ENCODE assay signal across 26 cellular contexts in genomic region chr12:103716517-103717196, GRCh38.
"Had no signal": no experiment of that assay in that cellular context is flagged by ENCODE, and none has a peak within 500 bp of the region (broad histone marks: within the 10 kb centered on the region; RNA-seq: fewer than 3 reads in every experiment).

No MANE protein-coding gene starts in this region.

- H3K27ac ChIP-seq: heart left ventricle, left ventricle myocardium inferior, pancreas, prostate gland, sigmoid colon, spleen, suprapubic skin, tibial nerve, vagina had no signal

- H3K4me1 Mint-ChIP-seq: immature natural killer cell; mesothelial cell of epicardium; naive thymus-derived CD4-positive, alpha-beta T cell; stimulated activated effector memory CD8-positive, alpha-beta T cell treated with anti-CD3 and anti-CD28 coated beads, Interleukin-12 subunit alpha, Interleukin-12 subunit beta, amount 100 ng/mL, for 72 hours had no signal

- H3K36me3 Mint-ChIP-seq: immature natural killer cell; mesothelial cell of epicardium; naive thymus-derived CD4-positive, alpha-beta T cell; natural killer cell treated with Interleukin-12 subunit alpha and Interleukin-12 subunit beta and Interleukin-15 and Interleukin-18, amount 100 ng/mL, for 72 hours; stimulated activated effector memory CD8-positive, alpha-beta T cell treated with anti-CD3 and anti-CD28 coated beads, Interleukin-12 subunit alpha, Interleukin-12 subunit beta, amount 100 ng/mL, for 72 hours; type B pancreatic cell had no signal

- H3K4me1 ChIP-seq: pancreas, prostate gland, sigmoid colon, spleen, suprapubic skin, tibial nerve, vagina had no signal

- H3K9me3 Mint-ChIP-seq: immature natural killer cell; mesothelial cell of epicardium; natural killer cell treated with Interleukin-12 subunit alpha and Interleukin-12 subunit beta and Interleukin-15 and Interleukin-18, amount 100 ng/mL, for 72 hours; stimulated activated effector memory CD8-positive, alpha-beta T cell treated with anti-CD3 and anti-CD28 coated beads, Interleukin-12 subunit alpha, Interleukin-12 subunit beta, amount 100 ng/mL, for 72 hours; type B pancreatic cell had no signal

- ATAC-seq: heart left ventricle; naive thymus-derived CD4-positive, alpha-beta T cell; pancreas; right cardiac atrium; stimulated activated effector memory CD8-positive, alpha-beta T cell treated with anti-CD3 and anti-CD28 coated beads, Interleukin-12 subunit alpha, Interleukin-12 subunit beta, amount 100 ng/mL, for 72 hours had no signal

- DNase-seq: heart left ventricle; hypothalamus; immature natural killer cell; left ventricle myocardium inferior; mesendoderm; naive thymus-derived CD4-positive, alpha-beta T cell; nucleus accumbens; pancreas; posterior cingulate gyrus; retina; right cardiac atrium; sigmoid colon; small intestine; spleen; stimulated activated CD4-positive, alpha-beta T cell treated with anti-CD3 and anti-CD28 coated beads, Interleukin-4, amount 100 ng/mL, for 24 hours; stimulated activated naive CD4-positive, alpha-beta T cell treated with Interleukin-2 at 50 U/mL for 16 hours had no signal

- H3K4me3 Mint-ChIP-seq: immature natural killer cell; mesothelial cell of epicardium; naive thymus-derived CD4-positive, alpha-beta T cell; natural killer cell treated with Interleukin-12 subunit alpha and Interleukin-12 subunit beta and Interleukin-15 and Interleukin-18, amount 100 ng/mL, for 72 hours; stimulated activated effector memory CD8-positive, alpha-beta T cell treated with anti-CD3 and anti-CD28 coated beads, Interleukin-12 subunit alpha, Interleukin-12 subunit beta, amount 100 ng/mL, for 72 hours; type B pancreatic cell had no signal

- H3K27me3 ChIP-seq: heart left ventricle, pancreas, sigmoid colon, spleen, tibial nerve, vagina had no signal

- H3K9me3 ChIP-seq: heart left ventricle, left ventricle myocardium inferior, pancreas, prostate gland, sigmoid colon, spleen, suprapubic skin, tibial nerve, vagina had no signal

- FAIRE-seq: islet of Langerhans, pancreas, small intestine had no signal

- H3K27ac Mint-ChIP-seq: immature natural killer cell; mesothelial cell of epicardium; naive thymus-derived CD4-positive, alpha-beta T cell; natural killer cell treated with Interleukin-12 subunit alpha and Interleukin-12 subunit beta and Interleukin-15 and Interleukin-18, amount 100 ng/mL, for 72 hours; stimulated activated effector memory CD8-positive, alpha-beta T cell treated with anti-CD3 and anti-CD28 coated beads, Interleukin-12 subunit alpha, Interleukin-12 subunit beta, amount 100 ng/mL, for 72 hours; type B pancreatic cell had no signal

- H3K36me3 ChIP-seq: heart left ventricle, left ventricle myocardium inferior, pancreas, prostate gland, sigmoid colon, suprapubic skin, tibial nerve, vagina had no signal

- H3K4me3 ChIP-seq: heart left ventricle, left ventricle myocardium inferior, lung, pancreas, prostate gland, sigmoid colon, spleen, suprapubic skin, tibial nerve, vagina had no signal
